Comparison of ENCODE assay signal across 14 cellular contexts in genomic region chr5:14187660-14188059, GRCh38. TPM values are rescaled to one million over a fixed set of nuclear protein-coding genes. Genes with fewer than 3 reads are reported as not detected.
DNase-seq lines count a peak whose midpoint lies in the region; ATAC-seq and TF ChIP-seq lines count a peak whose summit lies in the region.
"Had no signal": no experiment of that assay in that cellular context is flagged by ENCODE, and none has a peak within 500 bp of the region (broad histone marks: within the 10 kb centered on the region; RNA-seq: fewer than 3 reads in every experiment).

No MANE protein-coding gene starts in this region.

- H3K27me3 ChIP-seq in ascending aorta (no peaks in the 10 kb centered on the region), lower lobe of right lung (ENCODE audit: low read depth) (no peaks in the 10 kb centered on the region), transverse colon (no peaks in the 10 kb centered on the region)
- H3K27me3 ChIP-seq: hepatocyte, suprapubic skin had no signal

- in situ Hi-C loops in transverse colon (cut with MboI; ENCODE audit: low pct_ligation_motif_present in 1 of 4, low pct_unique_long_range_greater_than_20kb in 1 of 4, low sequenced_read_pairs in 3 of 4), result no loop called here

- H3K4me3 ChIP-seq in ascending aorta, result no peak overlapping the region
- no peak overlapping the region for H3K4me3 ChIP-seq in lower lobe of right lung
- no peak overlapping the region for H3K4me3 ChIP-seq in transverse colon
- H3K4me3 ChIP-seq: hepatocyte, K562, suprapubic skin had no signal

- H3K36me3 ChIP-seq in ascending aorta, result no peaks in the 10 kb centered on the region
- no peaks in the 10 kb centered on the region for H3K36me3 ChIP-seq in lower lobe of right lung
- no peaks in the 10 kb centered on the region for H3K36me3 ChIP-seq in transverse colon
- H3K36me3 ChIP-seq: suprapubic skin had no signal

- TF ChIP-seq EP300 in transverse colon (IDR thresholded peaks at IDR 0.05; ENCODE audit: low read depth), result no peak

- WGBS in transverse colon (ENCODE audit: low coverage in 1 of 2), 2 donors, result 41 to 45% methylated on average over 5 of the region's 5 CpGs

- no peak for ATAC-seq in lower lobe of right lung
- ATAC-seq: activated naive CD8-positive, alpha-beta T cell treated with anti-CD3 and anti-CD28 coated beads, Interleukin-2, amount 50 U/mL, for 24 hours; K562 had no signal

- TF ChIP-seq CTCF in ascending aorta (IDR thresholded peaks at IDR 0.05) (no peak), lower lobe of right lung (IDR thresholded peaks at IDR 0.05) (no peak), transverse colon (IDR thresholded peaks at IDR 0.05) (no peak)

- TF ChIP-seq POLR2A in transverse colon (IDR thresholded peaks at IDR 0.05), result no peak

- intact Hi-C loops in ascending aorta (cut with DNase I), result loop anchor here (5.0 to 10.0 kb wide), 3 partner anchors 150 to 477 kb away; partner anchors contain the start of gene OTULIN
- intact Hi-C loops in lower lobe of right lung (cut with DNase I), result no loop called here
- intact Hi-C loops in transverse colon (cut with DNase I; ENCODE audit: low total_unique reads), result no loop called here

- H3K9me3 ChIP-seq in ascending aorta (no peaks in the 10 kb centered on the region), lower lobe of right lung (no peaks in the 10 kb centered on the region), transverse colon (no peaks in the 10 kb centered on the region)
- H3K9me3 ChIP-seq: suprapubic skin had no signal

- H3K27ac ChIP-seq in ascending aorta (peak overlapping the region; percentile 95 to 99), lower lobe of right lung (peak overlapping the region; percentile 51), transverse colon (peak overlapping the region; percentile 76 to 85 (median 84))
- H3K27ac ChIP-seq: hepatocyte, suprapubic skin had no signal

- DNase-seq in NCI-H748 (lab: John Stamatoyannopoulos, UW; ENCODE audit: unreplicated experiment) (peak; percentile 62), NCI-H748 treated with DMSO at 0.1 percent for 48 hours (lab: John Stamatoyannopoulos, UW) (no peak), ascending aorta (ENCODE audit: low spot score in 2 of 2) (no peak), lower lobe of right lung (no peak), transverse colon (no peak), NK-92 (lab: John Stamatoyannopoulos, UW; ENCODE audit: unreplicated experiment) (no peak), DMS153 treated with DMSO at 0.1 percent for 48 hours (lab: John Stamatoyannopoulos, UW; ENCODE audit: unreplicated experiment) (no peak)
- no peak for DNase-seq in activated CD4-positive, alpha-beta T cell treated with anti-CD3 and anti-CD28 coated beads, Interleukin-2, amount 50 U/mL, for 48 hours
- DNase-seq: activated naive CD8-positive, alpha-beta T cell treated with anti-CD3 and anti-CD28 coated beads, Interleukin-2, amount 50 U/mL, for 24 hours; effector CD8-positive, alpha-beta T cell; NCI-H187 had no signal

- H3K4me1 ChIP-seq in ascending aorta (peaks cover 38 to 82% of the 10 kb centered on the region in 2 donors), lower lobe of right lung (peaks cover 80% of the 10 kb centered on the region), transverse colon (peaks cover 11 to 85% (median 63%) of the 10 kb centered on the region in 4 donors)

RNA-seq across cellular contexts. Expression of gene TRIO, which starts 44.5 kb away (rescaled TPM):
- 262 TPM for total RNA-seq in ascending aorta
- total RNA-seq in lower lobe of right lung, result 148 TPM
- total RNA-seq in transverse colon, result 100 to 1,000 TPM; 186 to 388 (median 285) TPM
